In the genomic region with DNA sequence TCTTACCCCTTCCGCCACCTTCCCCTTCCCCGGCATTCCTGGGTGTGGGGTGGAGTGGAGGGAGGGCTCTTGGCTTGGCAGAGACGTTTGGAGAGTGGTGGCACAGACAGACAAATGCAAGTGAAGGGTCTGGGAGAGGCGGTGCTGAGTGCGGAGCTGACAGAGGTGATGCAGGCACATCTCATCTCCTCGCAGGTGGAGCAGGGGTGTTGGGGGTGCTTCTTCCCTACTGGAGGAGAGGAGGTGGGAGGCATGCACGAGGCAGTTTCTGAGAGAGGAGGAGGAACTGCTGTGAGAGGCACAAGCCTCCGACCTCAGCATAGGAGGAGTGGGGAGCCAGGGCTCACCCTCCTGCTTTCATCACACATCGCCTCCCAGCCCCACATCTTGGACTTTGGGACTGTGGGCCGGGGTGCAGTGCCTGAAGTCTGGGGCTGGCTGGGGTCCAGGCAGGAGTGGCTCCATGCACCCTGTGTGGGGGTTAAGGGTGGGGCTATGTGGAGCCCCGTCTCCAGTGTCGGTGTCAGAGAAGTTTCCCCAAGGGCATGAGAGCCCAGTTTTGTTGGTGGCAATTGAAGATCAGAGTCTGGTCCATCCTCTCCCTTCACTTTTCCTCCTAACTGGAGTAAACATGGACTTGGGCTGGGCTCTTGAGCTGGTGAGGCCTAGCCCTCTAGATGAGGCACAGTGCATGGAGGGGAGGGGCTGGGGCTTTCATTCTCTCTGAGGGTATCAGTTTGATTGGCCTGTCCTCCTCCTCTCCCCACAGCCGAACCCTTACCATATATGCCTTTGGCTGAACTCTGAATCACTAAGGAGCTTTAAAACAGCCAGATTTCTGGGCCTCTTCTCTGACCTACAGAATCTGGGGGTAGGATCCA, we compare ENCODE assay signal across 1 cellular context.
TF ChIP-seq lines count a peak whose summit lies in the region.

No MANE protein-coding gene starts in this region.

TF ChIP-seq in H1, 55 proteins besides CTCF, POLR2A, EP300 and RAD21:
- TF ChIP-seq SP2 (IDR thresholded peaks at IDR 0.05; ENCODE audit: low read length) (no peak), TAF7 (optimal IDR thresholded peaks at IDR 0.05; ENCODE audit: borderline replicate concordance, low read depth, low read length) (no peak), PHF8 (conservative IDR thresholded peaks at IDR 0.05; ENCODE audit: low read depth, low read length) (no peak), TAF1 (IDR thresholded peaks at IDR 0.05; ENCODE audit: low read depth, low read length) (no peak), SP4 (IDR thresholded peaks at IDR 0.05; ENCODE audit: low read length) (no peak), CHD7 (IDR thresholded peaks at IDR 0.05; ENCODE audit: insufficient replicate concordance, low read length) (no peak), NRF1 (IDR thresholded peaks at IDR 0.05; ENCODE audit: low read depth, low read length) (no peak), GTF2F1 (IDR thresholded peaks at IDR 0.05; ENCODE audit: borderline replicate concordance, low read depth, low read length) (no peak), NANOG (IDR thresholded peaks at IDR 0.05; ENCODE audit: insufficient read depth, low read depth, low read length, poor library complexity, severe bottlenecking) (no peak), USF2 (IDR thresholded peaks at IDR 0.05; ENCODE audit: low read length) (no peak), SIN3A (conservative IDR thresholded peaks at IDR 0.05 in 1 of 2, IDR thresholded peaks at IDR 0.05 in 1 of 2; ENCODE audit: low read depth in 1 of 2, low read length in 2 of 2) (no peak), SRF (IDR thresholded peaks at IDR 0.05; ENCODE audit: low read depth, low read length) (no peak), CTBP2 (IDR thresholded peaks at IDR 0.05; ENCODE audit: borderline replicate concordance, insufficient read depth, insufficient read length, low read length) (no peak), CHD2 (IDR thresholded peaks at IDR 0.05; ENCODE audit: low read length) (no peak)
- TF ChIP-seq, protein P1, sequence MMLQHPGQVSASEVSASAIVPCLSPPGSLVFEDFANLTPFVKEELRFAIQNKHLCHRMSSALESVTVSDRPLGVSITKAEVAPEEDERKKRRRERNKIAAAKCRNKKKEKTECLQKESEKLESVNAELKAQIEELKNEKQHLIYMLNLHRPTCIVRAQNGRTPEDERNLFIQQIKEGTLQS (IDR thresholded peaks at IDR 0.05; ENCODE audit: insufficient read depth, low read depth, low read length) = no peak
